ENCODE assay signal across 24 cellular contexts in the genomic region with DNA sequence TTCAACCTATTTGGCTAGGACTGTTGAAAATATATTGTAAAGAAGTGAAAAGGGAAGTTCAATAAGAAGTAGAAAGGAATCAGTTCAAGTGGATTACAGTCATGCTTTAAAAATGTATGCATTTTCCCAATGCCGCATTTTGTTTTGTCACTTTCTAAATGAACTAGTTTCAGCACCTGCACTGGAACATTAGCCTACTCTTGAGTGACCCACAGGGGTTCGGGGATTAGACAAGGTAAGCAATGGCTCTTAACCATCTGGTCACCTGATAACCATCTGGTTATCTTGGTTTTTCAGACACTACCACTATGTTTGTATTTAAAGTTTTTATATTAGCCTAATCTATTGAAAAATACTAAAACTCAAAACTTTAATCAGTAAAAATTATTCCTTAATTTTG.
"Had no signal": no experiment of that assay in that cellular context is flagged by ENCODE, and none has a peak within 500 bp of the region (broad histone marks: within the 10 kb centered on the region; RNA-seq: fewer than 3 reads in every experiment).

No MANE protein-coding gene starts in this region.

- H3K27me3 ChIP-seq: breast epithelium, gastrocnemius medialis, neutrophil, ovary, upper lobe of left lung had no signal

- H3K36me3 ChIP-seq: breast epithelium, esophagus squamous epithelium, gastrocnemius medialis, neutrophil, ovary, prostate gland, thoracic aorta, upper lobe of left lung had no signal

- H3K9me3 ChIP-seq: breast epithelium, esophagus squamous epithelium, gastrocnemius medialis, neutrophil, ovary, prostate gland, thoracic aorta, upper lobe of left lung had no signal

- H3K4me3 ChIP-seq: breast epithelium, esophagus squamous epithelium, gastrocnemius medialis, ovary, prostate gland, thoracic aorta, upper lobe of left lung had no signal

- H3K27ac ChIP-seq: breast epithelium, esophagus squamous epithelium, gastrocnemius medialis, neutrophil, ovary, prostate gland, thoracic aorta, upper lobe of left lung had no signal

- H3K4me1 ChIP-seq: breast epithelium, esophagus squamous epithelium, gastrocnemius medialis, prostate gland, upper lobe of left lung had no signal

- DNase-seq: activated CD4-positive, alpha-beta T cell treated with anti-CD3 and anti-CD28 coated beads for 36 hours; activated CD4-positive, alpha-beta T cell treated with anti-CD3 and anti-CD28 coated beads, Interleukin-2, amount 50 U/mL, for 4 hours; activated CD8-positive, alpha-beta memory T cell treated with anti-CD3 and anti-CD28 coated beads for 24 hours; activated CD8-positive, alpha-beta memory T cell treated with anti-CD3 and anti-CD28 coated beads, Interleukin-2, amount 50 U/mL, for 4 hours; activated naive CD4-positive, alpha-beta T cell treated with Interleukin-2 at 50 U/mL for 16 hours; activated naive CD8-positive, alpha-beta T cell treated with anti-CD3 and anti-CD28 coated beads for 36 hours; activated T-cell treated with anti-CD3 and anti-CD28 coated beads, Interleukin-2, amount 50 U/mL, for 24 hours; effector memory CD8-positive, alpha-beta T cell; esophagus squamous epithelium; gastrocnemius medialis; hippocampal formation; left ventricle myocardium superior; mammary epithelial cell; midbrain; natural killer cell; ovary; stimulated activated CD4-positive, alpha-beta T cell treated with anti-CD3 and anti-CD28 coated beads, Interleukin-4, amount 100 ng/mL, for 1 hour; stimulated activated naive CD4-positive, alpha-beta T cell; upper lobe of left lung had no signal

- ATAC-seq: activated CD4-positive, alpha-beta T cell treated with anti-CD3 and anti-CD28 coated beads for 36 hours; effector memory CD8-positive, alpha-beta T cell; gastrocnemius medialis; left ventricle myocardium superior; natural killer cell; WTC11 had no signal
